Comparison of ENCODE assay signal across 8 cellular contexts in the genomic region with DNA sequence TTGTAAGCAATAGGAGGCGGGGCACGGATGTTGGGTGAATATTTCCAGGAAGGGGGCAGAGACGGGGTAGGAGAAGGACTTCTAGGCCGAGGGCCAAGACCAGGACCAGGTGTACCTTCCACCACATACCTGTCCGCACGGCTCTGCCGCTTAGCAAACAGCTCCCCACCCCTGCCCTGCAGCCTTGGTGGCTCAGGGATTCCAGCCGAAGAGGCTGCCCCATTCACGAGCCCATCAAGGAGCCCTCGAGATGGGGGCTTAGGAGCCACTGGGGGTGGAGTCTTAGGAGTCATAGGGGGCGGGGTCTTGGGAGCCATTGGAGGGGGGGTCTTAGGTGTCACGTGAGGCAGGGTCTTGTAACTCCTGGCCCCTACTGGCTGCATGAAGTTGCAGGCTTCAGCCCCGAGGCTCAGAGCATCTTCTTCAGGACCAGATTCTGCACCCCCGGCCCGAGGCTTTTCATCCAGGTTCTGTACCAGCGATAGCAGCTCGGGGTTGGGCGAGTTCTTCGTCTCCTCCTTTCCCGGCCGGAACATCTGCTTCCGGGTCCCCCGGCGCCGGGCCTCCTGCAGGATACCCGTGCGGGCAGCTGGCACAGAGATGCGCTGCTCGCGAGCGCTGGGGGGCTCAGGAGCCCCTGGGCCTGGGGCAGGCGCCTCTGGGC. TPM values are rescaled to one million over a fixed set of nuclear protein-coding genes. Genes with fewer than 3 reads are reported as not detected.
DNase-seq lines count a peak whose midpoint lies in the region; ATAC-seq and TF ChIP-seq lines count a peak whose summit lies in the region.

No MANE protein-coding gene starts in this region.

- no peaks in the 10 kb centered on the region for H4K20me1 ChIP-seq in IMR-90 (ENCODE audit: insufficient read depth, low read length)

- peak overlapping the region; percentile 34; the same call in 1 of the 2 replicates for H3K4ac ChIP-seq in IMR-90 (ENCODE audit: low read depth, low read length)

- H3K56ac ChIP-seq in IMR-90 (ENCODE audit: extremely low read depth, insufficient read depth, low read length): no peak overlapping the region

- peak overlapping the region; percentile 43; the same call in 1 of the 2 replicates for H4K5ac ChIP-seq in IMR-90 (ENCODE audit: low read depth, low read length)

- H3K27me3 Mint-ChIP-seq in activated naive CD4-positive, alpha-beta T cell treated with anti-CD3 and anti-CD28 coated beads, Interleukin-2, amount 10 ng/mL, durations not matched to agents 7 days and 5 days: peaks cover 58% of the 10 kb centered on the region
- peaks cover 5% of the 10 kb centered on the region for H3K27me3 Mint-ChIP-seq in glutamatergic neuron (ENCODE audit: unreplicated experiment)

- H2BK5ac ChIP-seq in IMR-90 (ENCODE audit: low read depth, low read length, poor library complexity, severe bottlenecking): no peak overlapping the region

- H3K9ac ChIP-seq in IMR-90 (ENCODE audit: low read depth, low read length): no peak overlapping the region

- H3K27ac ChIP-seq in IMR-90 (ENCODE audit: insufficient read depth, low read length): no peak overlapping the region

- WGBS in IMR-90 (ENCODE audit: extremely low coverage in 2 of 2, insufficient read length in 1 of 2), 2 experiments: 32% methylated on average over 13 of the region's 32 CpGs; no CpG with 5 or more reads in 1 of the 2 experiments

- H2AK5ac ChIP-seq in IMR-90 (ENCODE audit: low read depth, low read length): peak overlapping the region; percentile 37; the same call in 1 of the 2 replicates

- intact Hi-C loops in IMR-90 (cut with micrococcal nuclease): loop anchor here (10.0 kb wide), 1 partner anchor 233 kb away; a partner anchor contains a TSS

- TF ChIP-seq RAD21 in IMR-90 (IDR thresholded peaks at IDR 0.05; ENCODE audit: low read length): no peak

- ATAC-seq in IMR-90 (ENCODE audit: low read depth): no peak
- no peak for ATAC-seq in GM18520 (IDR thresholded peaks at IDR 0.05; ENCODE audit: unreplicated experiment)

- TF ChIP-seq CTCF in IMR-90 (conservative IDR thresholded peaks at IDR 0.05; ENCODE audit: low read depth, low read length) (no peak), glutamatergic neuron (IDR thresholded peaks at IDR 0.05; ENCODE audit: partially characterized antibody, unreplicated experiment) (no peak)

- peak; percentile 81 for DNase-seq in AG20443 (ENCODE audit: low spot score)
- DNase-seq in IMR-90: no peak
- DNase-seq in activated naive CD4-positive, alpha-beta T cell treated with anti-CD3 and anti-CD28 coated beads, Interleukin-2, amount 10 ng/mL, durations not matched to agents 7 days and 5 days: peak; percentile 49
- peak; percentile 63 for DNase-seq in glutamatergic neuron
- DNase-seq in nucleus accumbens (lab: John Stamatoyannopoulos, UW): peak in 49 of 56 donors; percentile 10 to 84 (median 52)
- DNase-seq in activated gamma-delta T cell treated with Interleukin-2 at 50 U/mL for 16 hours: no peak
- no peak for DNase-seq in NCI-H1048 (lab: John Stamatoyannopoulos, UW)

- dilution Hi-C loops in IMR-90 (cut with HindIII; ENCODE audit: low sequenced_read_pairs, unreplicated experiment): no loop called here

- POLR2A ChIA-PET in IMR-90 (lab: Charles Lee; ENCODE audit: unreplicated experiment): no interaction called here

- peak overlapping the region; percentile 16; the same call in 1 of the 2 replicates for H3K4me3 ChIP-seq in IMR-90 (ENCODE audit: insufficient read depth, low read depth, low read length)

- no peak overlapping the region for H3K14ac ChIP-seq in IMR-90 (replicated peaks; ENCODE audit: low read depth, low read length)

- peak overlapping the region; percentile 83 for H2AFZ ChIP-seq in IMR-90 (replicated peaks; ENCODE audit: low read length, poor library complexity)

- 0 out of 2 replicates have a peak overlapping the region, but pooled peaks have one; percentile 7 for H2BK120ac ChIP-seq in IMR-90 (ENCODE audit: low read depth, low read length)

- no peaks in the 10 kb centered on the region for H3K36me3 Mint-ChIP-seq in activated naive CD4-positive, alpha-beta T cell treated with anti-CD3 and anti-CD28 coated beads, Interleukin-2, amount 10 ng/mL, durations not matched to agents 7 days and 5 days
- no peaks in the 10 kb centered on the region for H3K36me3 Mint-ChIP-seq in glutamatergic neuron (ENCODE audit: unreplicated experiment)

- no peak for TF ChIP-seq POLR2A in IMR-90 (IDR thresholded peaks at IDR 0.05; ENCODE audit: low read depth, low read length)

- H3K4me1 ChIP-seq in IMR-90 (ENCODE audit: control insufficient read depth, insufficient read depth, low read length): peaks cover 23% of the 10 kb centered on the region

- peaks cover 13% of the 10 kb centered on the region for H3K4me1 Mint-ChIP-seq in activated naive CD4-positive, alpha-beta T cell treated with anti-CD3 and anti-CD28 coated beads, Interleukin-2, amount 10 ng/mL, durations not matched to agents 7 days and 5 days
- peaks cover 14% of the 10 kb centered on the region for H3K4me1 Mint-ChIP-seq in glutamatergic neuron (ENCODE audit: low read depth, unreplicated experiment)

- H3K79me1 ChIP-seq in IMR-90 (ENCODE audit: low read depth in 1 of 2, low read length in 2 of 2): peaks cover 0 to 14% of the 10 kb centered on the region in 2 experiments; a peak in 2 of 4 replicates

- H2AK9ac ChIP-seq in IMR-90 (replicated peaks; ENCODE audit: low read depth, low read length, poor library complexity): no peak overlapping the region

- no peaks in the 10 kb centered on the region for H3K27me3 ChIP-seq in IMR-90 (ENCODE audit: control insufficient read depth, insufficient read depth, low read length)

- no peak overlapping the region for H3K4me2 ChIP-seq in IMR-90 (ENCODE audit: low read depth, low read length)

- H3K9me3 ChIP-seq in IMR-90 (ENCODE audit: control insufficient read depth, insufficient read depth, low read length): no peaks in the 10 kb centered on the region

- H4K8ac ChIP-seq in IMR-90 (ENCODE audit: low read depth in 2 of 2, low read length in 2 of 2): peak overlapping the region in 1 of 2 experiments; percentile 81; a peak in 1 of 4 replicates

- peak overlapping the region; percentile 2; the same call in 1 of the 2 replicates for H4K91ac ChIP-seq in IMR-90 (ENCODE audit: insufficient read depth, low read depth, low read length)

- no peaks in the 10 kb centered on the region for H3K9me3 Mint-ChIP-seq in activated naive CD4-positive, alpha-beta T cell treated with anti-CD3 and anti-CD28 coated beads, Interleukin-2, amount 10 ng/mL, durations not matched to agents 7 days and 5 days
- peaks cover 11% of the 10 kb centered on the region for H3K9me3 Mint-ChIP-seq in glutamatergic neuron (ENCODE audit: unreplicated experiment)

- H3K23ac ChIP-seq in IMR-90 (ENCODE audit: low read depth, low read length): no peak overlapping the region

- peak overlapping the region; percentile 44 for H3K4me3 Mint-ChIP-seq in activated naive CD4-positive, alpha-beta T cell treated with anti-CD3 and anti-CD28 coated beads, Interleukin-2, amount 10 ng/mL, durations not matched to agents 7 days and 5 days
- peak overlapping the region; percentile 84 for H3K4me3 Mint-ChIP-seq in glutamatergic neuron (ENCODE audit: unreplicated experiment)

- no peak overlapping the region; the same call in 2 of the 3 replicates for H2BK15ac ChIP-seq in IMR-90 (ENCODE audit: low read depth, low read length)

- in situ Hi-C loops in IMR-90 (cut with MboI; ENCODE audit: low sequenced_read_pairs): loop anchor here (25.0 kb wide), 1 partner anchor 385 kb away; a partner anchor contains a TSS

- no peak overlapping the region for H3K27ac Mint-ChIP-seq in activated naive CD4-positive, alpha-beta T cell treated with anti-CD3 and anti-CD28 coated beads, Interleukin-2, amount 10 ng/mL, durations not matched to agents 7 days and 5 days
- peak overlapping the region; percentile 82 for H3K27ac Mint-ChIP-seq in glutamatergic neuron (ENCODE audit: unreplicated experiment)

- H3K36me3 ChIP-seq in IMR-90 (ENCODE audit: control insufficient read depth, insufficient read depth, low read length): no peaks in the 10 kb centered on the region

- no peak overlapping the region for H3K18ac ChIP-seq in IMR-90 (ENCODE audit: low read depth, low read length)

- H3K9me1 ChIP-seq in IMR-90 (ENCODE audit: insufficient read depth, low read length): peaks cover 25% of the 10 kb centered on the region

- CTCF ChIA-PET in IMR-90 (lab: Yijun Ruan, JAX): no interaction called here
- CTCF ChIA-PET in activated naive CD4-positive, alpha-beta T cell treated with anti-CD3 and anti-CD28 coated beads, Interleukin-2, amount 10 ng/mL, durations not matched to agents 7 days and 5 days (lab: Charles Lee): interaction anchor here (10.1 kb wide), 1 partner anchor 118 kb away, joined by 134 read pairs; no protein-coding TSS in a partner anchor

- no TSS peak for BruUV-seq in IMR-90 (replicated peaks; lab: Mats Ljungman, UMichigan)

- H2BK20ac ChIP-seq in IMR-90 (ENCODE audit: low read depth, low read length): peak overlapping the region; percentile 48

RNA-seq across cellular contexts. Expression of a gene that starts 6.1 kb away (rescaled TPM):
- under 0.01 and 0.18 TPM in 2 replicates for total RNA-seq in IMR-90 (2012; rRNA removed)
- polyA plus RNA-seq in IMR-90 (2012; rRNA removed): 0.27 and 0.29 TPM in 2 replicates
- polyA plus RNA-seq in IMR-90 (2012; cell fraction: cytosol; rRNA removed): 0.15 and 0.24 TPM in 2 replicates
- 0.04 and 0.10 TPM in 2 replicates for polyA plus RNA-seq in IMR-90 (2012; cell fraction: nucleus; rRNA removed; ENCODE audit: low replicate concordance)
- total RNA-seq in glutamatergic neuron (ENCODE audit: unreplicated experiment): 0.64 TPM

RNA-seq across cellular contexts. Expression of a gene that starts 8.5 kb away (rescaled TPM):
- total RNA-seq in IMR-90 (2012; rRNA removed): under 0.01 and 0.18 TPM in 2 replicates
- polyA plus RNA-seq in IMR-90 (2012; rRNA removed): 0.62 and 0.75 TPM in 2 replicates
- 0.41 and 0.60 TPM in 2 replicates for polyA plus RNA-seq in IMR-90 (2012; cell fraction: cytosol; rRNA removed)
- polyA plus RNA-seq in IMR-90 (2012; cell fraction: nucleus; rRNA removed; ENCODE audit: low replicate concordance): 0.53 and 0.86 TPM in 2 replicates
- 0.42 TPM for total RNA-seq in glutamatergic neuron (ENCODE audit: unreplicated experiment)

RNA-seq across cellular contexts. Expression of a gene that starts 50.6 kb away (rescaled TPM):
- 1.4 and 1.8 TPM in 2 replicates for total RNA-seq in IMR-90 (2012; rRNA removed)
- 4.1 TPM in 2 replicates for polyA plus RNA-seq in IMR-90 (2012; rRNA removed)
- polyA plus RNA-seq in IMR-90 (2012; cell fraction: cytosol; rRNA removed): 1.2 and 1.5 TPM in 2 replicates
- polyA plus RNA-seq in IMR-90 (2012; cell fraction: nucleus; rRNA removed; ENCODE audit: low replicate concordance): 32.0 and 39.3 TPM in 2 replicates
- 10.9 TPM for total RNA-seq in glutamatergic neuron (ENCODE audit: unreplicated experiment)

RNA-seq across cellular contexts. Expression of a gene that starts 56.2 kb away (rescaled TPM):
- total RNA-seq in IMR-90 (2012; rRNA removed) (7.9 and 8.9 TPM in 2 replicates), glutamatergic neuron (ENCODE audit: unreplicated experiment) (9.1 TPM)
- polyA plus RNA-seq in IMR-90 (2012; rRNA removed): 4.0 and 4.5 TPM in 2 replicates
- polyA plus RNA-seq in IMR-90 (2012; cell fraction: cytosol; rRNA removed): 1.1 and 1.8 TPM in 2 replicates
- 4.1 and 7.2 TPM in 2 replicates for polyA plus RNA-seq in IMR-90 (2012; cell fraction: nucleus; rRNA removed; ENCODE audit: low replicate concordance)

Comparison
In these comparisons a context has a peak if more than half of its experiments do, and no peak if none do; other contexts are left out.
1. DNase-seq: peak in AG20443 (single experiment), activated naive CD4-positive, alpha-beta T cell treated with anti-CD3 and anti-CD28 coated beads, Interleukin-2, amount 10 ng/mL, durations not matched to agents 7 days and 5 days (single experiment), glutamatergic neuron (single experiment) and nucleus accumbens (49 of 56); none in IMR-90 (single experiment), activated gamma-delta T cell treated with Interleukin-2 at 50 U/mL for 16 hours (single experiment) and NCI-H1048 (single experiment).